Comparison of ENCODE assay signal across 8 cellular contexts in the genomic region with DNA sequence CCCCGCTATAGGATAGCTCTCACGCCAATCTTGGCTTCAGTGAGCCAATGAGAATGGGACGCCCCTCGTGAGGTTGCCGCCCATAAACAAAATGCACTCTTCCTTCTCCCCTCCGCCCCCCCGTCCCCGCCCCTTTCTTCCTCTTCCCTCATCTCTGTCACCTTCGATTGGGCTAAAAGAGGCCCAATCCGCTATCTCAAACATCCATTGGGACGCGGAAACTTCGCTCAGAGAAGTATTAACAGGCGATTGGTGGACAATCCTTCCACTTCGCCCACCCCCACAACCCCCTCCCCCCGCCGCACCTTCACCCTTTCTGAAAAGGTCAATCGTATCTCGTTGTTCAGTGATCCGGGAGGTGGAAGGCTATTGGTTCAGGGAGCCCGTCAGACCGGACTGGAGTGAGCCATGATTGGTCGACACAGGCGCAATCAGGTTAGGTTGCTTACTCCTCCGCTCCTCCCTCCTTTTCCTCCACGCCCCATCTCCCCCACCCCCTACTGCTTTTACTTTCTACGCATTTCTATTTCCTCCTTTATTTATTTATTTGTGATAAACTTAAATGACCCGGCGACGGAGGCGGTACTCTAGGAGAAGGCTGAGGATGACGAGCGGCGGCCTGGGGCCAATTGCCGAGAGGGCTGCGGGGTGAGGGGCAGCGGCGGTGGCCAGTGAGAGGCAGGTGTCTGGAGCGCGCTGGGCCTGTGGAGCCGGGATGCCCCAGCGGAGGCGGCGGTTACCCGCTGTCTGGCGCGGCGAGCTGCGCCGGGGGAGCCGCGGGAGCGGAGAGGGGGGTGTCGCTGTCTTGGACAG. TPM values are rescaled to one million over a fixed set of nuclear protein-coding genes. Genes with fewer than 3 reads are reported as not detected.
DNase-seq lines count a peak whose midpoint lies in the region; ATAC-seq, FAIRE-seq and TF ChIP-seq lines count a peak whose summit lies in the region.

No MANE protein-coding gene starts in this region.

- H3K27me3 ChIP-seq in astrocyte (ENCODE audit: insufficient read depth, low read length) = no peaks in the 10 kb centered on the region
- no peaks in the 10 kb centered on the region for H3K27me3 ChIP-seq in right cardiac atrium (ENCODE audit: control insufficient read depth, insufficient read depth)
- no peaks in the 10 kb centered on the region for H3K27me3 ChIP-seq in psoas muscle (ENCODE audit: insufficient read depth in 3 of 3, low read length in 2 of 3)

- no peaks in the 10 kb centered on the region for H3K9me3 ChIP-seq in astrocyte (ENCODE audit: insufficient read depth, low read depth, low read length)
- no peaks in the 10 kb centered on the region for H3K9me3 ChIP-seq in right cardiac atrium (ENCODE audit: control insufficient read depth, low read length)
- H3K9me3 ChIP-seq in psoas muscle = no peaks in the 10 kb centered on the region

- peak overlapping the region; percentile 83 for H3K4me2 ChIP-seq in astrocyte (ENCODE audit: low read length)

- under 1% methylated on average over 54 of the region's 54 CpGs for WGBS in right cardiac atrium
- WGBS in psoas muscle, 3 donors = 0 to 1% (median 1%) methylated on average over 36 to 54 of the region's 54 CpGs

- H3K27me3 Mint-ChIP-seq in astrocyte (ENCODE audit: low read depth, unreplicated experiment) = no peaks in the 10 kb centered on the region

- H3K9ac ChIP-seq in astrocyte (ENCODE audit: low read length) = peak overlapping the region; percentile 98

- ATAC-seq in GM18502 (IDR thresholded peaks at IDR 0.05; ENCODE audit: poor library complexity, unreplicated experiment) (peak; percentile 83), HG02943 (IDR thresholded peaks at IDR 0.05; ENCODE audit: low read depth, unreplicated experiment) (peak; percentile 80), right cardiac atrium (peak; percentile 95 to 96), psoas muscle (peak; percentile 86 to 89 (median 87))

- H3K4me3 ChIP-seq in astrocyte (ENCODE audit: insufficient read depth, low read depth, low read length) (peak overlapping the region; percentile 69), right cardiac atrium (ENCODE audit: low read length) (peak overlapping the region; percentile 97), psoas muscle (peak overlapping the region; percentile 79)

- TF ChIP-seq CTCF in astrocyte (IDR thresholded peaks at IDR 0.05; ENCODE audit: insufficient read depth, low read depth, low read length) = no peak
- no peak for TF ChIP-seq CTCF in psoas muscle (IDR thresholded peaks at IDR 0.05)

- DNase-seq in NCI-H187 (lab: John Stamatoyannopoulos, UW) (peak; percentile 99), T-helper 22 cell (ENCODE audit: low read depth) (peak; percentile 98), astrocyte (ENCODE audit: low read depth) (peak; percentile 100), right cardiac atrium (peak; percentile 98 to 99 (median 99)), psoas muscle (peak; percentile 98 to 99), urothelium cell line (ENCODE audit: low spot score) (peak; percentile 95)

- H3K27ac ChIP-seq in astrocyte (ENCODE audit: low read depth, low read length) (peak overlapping the region; percentile 84), right cardiac atrium (ENCODE audit: low read length) (peak overlapping the region; percentile 83), psoas muscle (peak overlapping the region; percentile 96)

- H3K36me3 ChIP-seq in astrocyte (ENCODE audit: insufficient read depth, low read length) = no peaks in the 10 kb centered on the region
- no peaks in the 10 kb centered on the region for H3K36me3 ChIP-seq in psoas muscle (ENCODE audit: insufficient read depth in 1 of 2, low read depth in 1 of 2)

- intact Hi-C loops in right cardiac atrium (cut with DNase I) (loop anchor here in 3 of 4 donors (5.0 to 10.0 kb wide), 2 partner anchors 50 to 53 kb away; no protein-coding TSS in a partner anchor), psoas muscle (cut with DNase I) (loop anchor here in 1 of 2 donors (10.0 kb wide), 1 partner anchor 523 kb away; no protein-coding TSS in a partner anchor)

- no peaks in the 10 kb centered on the region for H3K9me3 Mint-ChIP-seq in astrocyte (ENCODE audit: unreplicated experiment)

- peak overlapping the region; percentile 90 for H3K4me3 Mint-ChIP-seq in astrocyte (ENCODE audit: unreplicated experiment)

- no peaks in the 10 kb centered on the region for H4K20me1 ChIP-seq in astrocyte (ENCODE audit: insufficient read depth, low read length)

- H3K4me1 ChIP-seq in astrocyte (ENCODE audit: insufficient read depth, low read length) = peaks cover 6% of the 10 kb centered on the region
- H3K4me1 ChIP-seq in right cardiac atrium (ENCODE audit: control insufficient read depth, insufficient read depth, low read length) = no peaks in the 10 kb centered on the region
- peaks cover 33% of the 10 kb centered on the region for H3K4me1 ChIP-seq in psoas muscle

- H3K27ac Mint-ChIP-seq in astrocyte (ENCODE audit: unreplicated experiment) = peak overlapping the region; percentile 96

- H3K79me2 ChIP-seq in astrocyte (ENCODE audit: insufficient read depth, low read length) = no peaks in the 10 kb centered on the region

- no peaks in the 10 kb centered on the region for H3K4me1 Mint-ChIP-seq in astrocyte (ENCODE audit: low read depth, unreplicated experiment)

- no peaks in the 10 kb centered on the region for H3K36me3 Mint-ChIP-seq in astrocyte (ENCODE audit: low read depth, unreplicated experiment)

- peak overlapping the region; percentile 75 for H2AFZ ChIP-seq in astrocyte (ENCODE audit: low read depth, low read length)

- peak; percentile 99 for FAIRE-seq in astrocyte (lab: Jason Lieb, UNC)
- FAIRE-seq in urothelium cell line (lab: Jason Lieb, UNC) = peak; percentile 97

RNA-seq across cellular contexts. Expression of gene ZBTB20, which starts 0.4 kb away (rescaled TPM):
- total RNA-seq in astrocyte (19.7 and 21.4 TPM in 2 replicates), right cardiac atrium (10 to 100 TPM; 71.4 to 87.9 (median 78.1) TPM), psoas muscle (10 to 100 TPM; 41.7 to 74.9 (median 57.4) TPM)
- polyA plus RNA-seq in right cardiac atrium (6.5 TPM), psoas muscle (1 to 10 TPM in 1 of 3 donors, under 1 TPM in 2; 0.40 to 3.4 (median 0.66) TPM)

Comparison
In these comparisons a context has a peak if more than half of its experiments do, and no peak if none do; other contexts are left out.
1. Peak in every context shown above with its lines: DNase-seq, ATAC-seq, H3K4me3 ChIP-seq and H3K27ac ChIP-seq.